In the genomic region with DNA sequence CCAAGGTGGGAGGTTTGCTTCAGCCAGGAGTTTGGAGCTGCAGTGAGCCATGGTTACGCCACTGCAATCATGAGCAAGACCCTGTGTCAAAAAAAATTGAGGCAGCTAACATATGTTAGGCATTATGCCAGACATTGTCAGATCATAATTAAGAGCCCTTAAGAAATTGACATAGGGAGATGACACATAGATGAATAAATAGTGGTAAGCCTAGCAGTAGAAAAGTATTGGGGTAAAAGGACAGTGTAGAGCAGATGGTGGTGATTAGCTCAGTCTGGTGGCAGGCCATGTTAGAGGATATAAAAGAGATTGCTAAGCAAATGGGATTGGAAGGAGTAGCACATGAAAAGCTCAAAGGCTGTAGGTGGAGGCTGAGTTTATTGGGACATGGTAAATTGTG, we compare ENCODE assay signal across 20 cellular contexts. TPM values are rescaled to one million over a fixed set of nuclear protein-coding genes. Genes with fewer than 3 reads are reported as not detected.
DNase-seq lines count a peak whose midpoint lies in the region; ATAC-seq, FAIRE-seq and TF ChIP-seq lines count a peak whose summit lies in the region.
"Had no signal": no experiment of that assay in that cellular context is flagged by ENCODE, and none has a peak within 500 bp of the region (broad histone marks: within the 10 kb centered on the region; RNA-seq: fewer than 3 reads in every experiment).

No MANE protein-coding gene starts in this region.

- no peak for ATAC-seq in activated B cell treated with CpG ODN at 0.5 μM for 24 hours (ENCODE audit: low read depth)
- ATAC-seq in left colon, result peak; percentile 29

- H3K36me3 Mint-ChIP-seq in CD4-positive, alpha-beta memory T cell, result peaks cover 70 to 77% of the 10 kb centered on the region in 2 donors
- peaks cover 88% of the 10 kb centered on the region for H3K36me3 Mint-ChIP-seq in activated B cell treated with CpG ODN at 0.5 μM for 24 hours (ENCODE audit: low read depth)

- intact Hi-C loops in CD4-positive, alpha-beta memory T cell (cut with micrococcal nuclease), result no loop called here
- intact Hi-C loops in activated B cell treated with CpG ODN at 0.5 μM for 24 hours (cut with micrococcal nuclease), result no loop called here
- intact Hi-C loops in left colon (cut with DNase I, micrococcal nuclease), result no loop called here

- in situ Hi-C loops in G401 (cut with HindIII; ENCODE audit: low sequenced_read_pairs), result no loop called here

- H3K4me3 ChIP-seq in CD4-positive, alpha-beta memory T cell (ENCODE audit: low read length in 2 of 2), result no peak overlapping the region
- H3K4me3 ChIP-seq: ascending aorta; BLaER1 treated with 17β-estradiol and CSF1 and Interleukin-3, amounts not matched to agents 10 nM and 100 nM; tibial nerve had no signal

- DNase-seq in CD4-positive, alpha-beta memory T cell, result no peak
- DNase-seq in G401 (ENCODE audit: low spot score), result peak; percentile 23
- no peak for DNase-seq in activated B cell treated with CpG ODN at 0.5 μM for 24 hours
- no peak for DNase-seq in left colon
- no peak for DNase-seq in HTR-8/SVneo (ENCODE audit: insufficient read length, low spot score)
- DNase-seq in HK-2 (ENCODE audit: unreplicated experiment), result no peak
- no peak for DNase-seq in GM19238 (ENCODE audit: insufficient read length, low spot score)
- DNase-seq: DMS79 treated with DMSO at 0.1 percent for 48 hours, head of caudate nucleus, Kasumi-1, mammary epithelial cell, NCI-H1436, NCI-H226, T-cell had no signal

- no peak for FAIRE-seq in HTR-8/SVneo (lab: Jason Lieb, UNC)
- FAIRE-seq: colon, endothelial cell of umbilical vein had no signal

- H3K9me3 ChIP-seq in CD4-positive, alpha-beta memory T cell (ENCODE audit: control insufficient read depth in 1 of 2, low read length in 2 of 2), result no peaks in the 10 kb centered on the region
- H3K9me3 ChIP-seq: ascending aorta; BLaER1 treated with 17β-estradiol and CSF1 and Interleukin-3, amounts not matched to agents 10 nM and 100 nM; tibial nerve had no signal

- POLR2A ChIA-PET in CD4-positive, alpha-beta memory T cell (lab: Charles Lee; ENCODE audit: partially characterized antibody), result interaction anchor here (1.0 to 1.2 kb wide), 2 partner anchors 11 to 23 kb away, joined by 3 read pairs; a partner anchor contains a TSS
- POLR2A ChIA-PET in activated B cell treated with CpG ODN at 0.5 μM for 24 hours (lab: Charles Lee), result interaction anchor here (1.0 kb wide), 1 partner anchor 9 kb away, joined by 4 read pairs; no protein-coding TSS in a partner anchor

- no peaks in the 10 kb centered on the region for H3K4me1 ChIP-seq in CD4-positive, alpha-beta memory T cell (ENCODE audit: insufficient read depth, low read length)
- H3K4me1 ChIP-seq: ascending aorta had no signal

- CTCF ChIA-PET in CD4-positive, alpha-beta memory T cell (lab: Charles Lee; ENCODE audit: partially characterized antibody), result interaction anchor here (1.3 kb wide), 1 partner anchor 13 kb away, joined by 4 read pairs; no protein-coding TSS in a partner anchor
- CTCF ChIA-PET in activated B cell treated with CpG ODN at 0.5 μM for 24 hours (lab: Charles Lee), result no interaction called here

- no peak overlapping the region for H3K27ac ChIP-seq in CD4-positive, alpha-beta memory T cell (ENCODE audit: low read depth, low read length)
- H3K27ac ChIP-seq: ascending aorta, tibial nerve had no signal

- H3K9me3 Mint-ChIP-seq in CD4-positive, alpha-beta memory T cell, result no peaks in the 10 kb centered on the region
- no peaks in the 10 kb centered on the region for H3K9me3 Mint-ChIP-seq in activated B cell treated with CpG ODN at 0.5 μM for 24 hours
- H3K9me3 Mint-ChIP-seq: nephron, T-cell had no signal

- H3K27ac Mint-ChIP-seq in CD4-positive, alpha-beta memory T cell, result peak overlapping the region in 5 of 7 donors; percentile 19 to 64 (median 59)
- H3K27ac Mint-ChIP-seq in activated B cell treated with CpG ODN at 0.5 μM for 24 hours, result peak overlapping the region; percentile 7
- H3K27ac Mint-ChIP-seq: nephron had no signal

- no peaks in the 10 kb centered on the region for H3K27me3 ChIP-seq in CD4-positive, alpha-beta memory T cell (ENCODE audit: insufficient read depth, low read length)
- H3K27me3 ChIP-seq: ascending aorta; BLaER1 treated with 17β-estradiol and CSF1 and Interleukin-3, amounts not matched to agents 10 nM and 100 nM; tibial nerve had no signal

- no peak for TF ChIP-seq CTCF in activated B cell treated with CpG ODN at 0.5 μM for 24 hours (IDR thresholded peaks at IDR 0.05)

- H3K4me1 Mint-ChIP-seq in CD4-positive, alpha-beta memory T cell, result peaks cover 7 to 22% (median 14%) of the 10 kb centered on the region in 4 donors
- peaks cover 21% of the 10 kb centered on the region for H3K4me1 Mint-ChIP-seq in activated B cell treated with CpG ODN at 0.5 μM for 24 hours
- H3K4me1 Mint-ChIP-seq: nephron had no signal

- H3K27me3 Mint-ChIP-seq in CD4-positive, alpha-beta memory T cell, result no peaks in the 10 kb centered on the region
- no peaks in the 10 kb centered on the region for H3K27me3 Mint-ChIP-seq in activated B cell treated with CpG ODN at 0.5 μM for 24 hours
- H3K27me3 Mint-ChIP-seq: T-cell had no signal

- H3K36me3 ChIP-seq in CD4-positive, alpha-beta memory T cell (ENCODE audit: insufficient read depth, low read length), result peaks cover 60% of the 10 kb centered on the region

- no peak overlapping the region for H3K4me3 Mint-ChIP-seq in CD4-positive, alpha-beta memory T cell
- no peak overlapping the region for H3K4me3 Mint-ChIP-seq in activated B cell treated with CpG ODN at 0.5 μM for 24 hours
- H3K4me3 Mint-ChIP-seq: nephron, T-cell had no signal

RNA-seq across cellular contexts. Expression of a gene that starts 22.6 kb away (rescaled TPM):
- total RNA-seq in CD4-positive, alpha-beta memory T cell, result 100 to 1,000 TPM; 101 to 115 TPM
- 10 to 100 TPM in 1 of 2 donors, 1 to 10 TPM in 1; 1.2 to 35.4 TPM for polyA plus RNA-seq in CD4-positive, alpha-beta memory T cell
- 3.6 and 4.1 TPM in 2 replicates for total RNA-seq in G401 (2014; rRNA removed; shearing (Covaris generic))
- total RNA-seq in activated B cell treated with CpG ODN at 0.5 μM for 24 hours, result 109 and 123 TPM in 2 replicates
- total RNA-seq in left colon, result 10 to 100 TPM; 60.6 to 68.3 TPM

RNA-seq across cellular contexts. Expression of a gene that starts 26.6 kb away (rescaled TPM):
- 10 to 100 TPM; 54.1 to 54.9 TPM for total RNA-seq in CD4-positive, alpha-beta memory T cell
- polyA plus RNA-seq in CD4-positive, alpha-beta memory T cell, result 10 to 100 TPM; 42.0 to 63.5 TPM
- 35.9 TPM in 2 replicates for total RNA-seq in G401 (2014; rRNA removed; shearing (Covaris generic))
- total RNA-seq in activated B cell treated with CpG ODN at 0.5 μM for 24 hours, result 45.3 and 51.4 TPM in 2 replicates
- 10 to 100 TPM; 38.0 to 42.8 TPM for total RNA-seq in left colon

RNA-seq across cellular contexts. Expression of a gene that starts 40.3 kb away (rescaled TPM):
- 1 to 10 TPM; 2.6 to 3.4 TPM for total RNA-seq in CD4-positive, alpha-beta memory T cell
- under 1 TPM; 0.22 to 0.42 TPM for polyA plus RNA-seq in CD4-positive, alpha-beta memory T cell
- 2.4 and 6.5 TPM in 2 replicates for total RNA-seq in G401 (2014; rRNA removed; shearing (Covaris generic))
- 6.2 and 8.8 TPM in 2 replicates for total RNA-seq in activated B cell treated with CpG ODN at 0.5 μM for 24 hours
- total RNA-seq in left colon, result 1 to 10 TPM; 5.9 to 7.8 TPM
- total RNA-seq: ascending aorta had no signal

RNA-seq across cellular contexts. Expression of a gene that starts 40.5 kb away (rescaled TPM):
- total RNA-seq in CD4-positive, alpha-beta memory T cell, result 100 to 1,000 TPM; 101 to 109 TPM
- polyA plus RNA-seq in CD4-positive, alpha-beta memory T cell, result 10 to 100 TPM; 16.6 to 52.4 TPM
- 136 and 189 TPM in 2 replicates for total RNA-seq in G401 (2014; rRNA removed; shearing (Covaris generic))
- total RNA-seq in activated B cell treated with CpG ODN at 0.5 μM for 24 hours (99.6 and 117 TPM in 2 replicates), left colon (10 to 100 TPM; 82.9 to 99.8 TPM)

Comparison
In these comparisons a context has a peak if more than half of its experiments do, and no peak if none do; other contexts are left out.
1. RNA of a gene that starts 22.6 kb away (total RNA-seq): 109 to 123 TPM in activated B cell treated with CpG ODN at 0.5 μM for 24 hours, 101 to 115 TPM in CD4-positive, alpha-beta memory T cell and 60.6 to 68.3 TPM in left colon; 3.6 to 4.1 TPM in G401; every median in the first group is over 10 times any median in the second.